11 cellular contexts compared by ENCODE assay signal in genomic region chr11:127017482-127017881, GRCh38. TPM values are rescaled to one million over a fixed set of nuclear protein-coding genes. Genes with fewer than 3 reads are reported as not detected.
A peak's percentile ranks its signal among the peaks of the same experiment; 100 is the strongest.
DNase-seq lines count a peak whose midpoint lies in the region; ATAC-seq and FAIRE-seq lines count a peak whose summit lies in the region.
"Had no signal": no experiment of that assay in that cellular context is flagged by ENCODE, and none has a peak within 500 bp of the region (broad histone marks: within the 10 kb centered on the region; RNA-seq: fewer than 3 reads in every experiment).

No MANE protein-coding gene starts in this region.

- POLR2A ChIA-PET in activated CD8-positive, alpha-beta T cell treated with anti-CD3 and anti-CD28 coated beads, Interleukin-2, amount 10 ng/mL, durations not matched to agents 7 days and 5 days (lab: Charles Lee), result no interaction called here

- DNase-seq in DMS53 (lab: John Stamatoyannopoulos, UW), result peak; percentile 5
- no peak for DNase-seq in DMS53 treated with DMSO at 0.1 percent for 48 hours (lab: John Stamatoyannopoulos, UW; ENCODE audit: unreplicated experiment)
- DNase-seq in RCC 7860 (ENCODE audit: low spot score), result peak; percentile 84
- DNase-seq in fibroblast of peridontal ligament (ENCODE audit: extremely low read depth), result peak; percentile 25
- DNase-seq in renal cortical epithelial cell (ENCODE audit: low read depth), result peak; percentile 89
- no peak for DNase-seq in activated CD8-positive, alpha-beta T cell treated with anti-CD3 and anti-CD28 coated beads, Interleukin-2, amount 10 ng/mL, durations not matched to agents 7 days and 5 days
- no peak for DNase-seq in SKM-1 (lab: John Stamatoyannopoulos, UW; ENCODE audit: unreplicated experiment)
- DNase-seq: activated naive CD8-positive, alpha-beta T cell treated with anti-CD3 and anti-CD28 coated beads, Interleukin-2, amount 10 ng/mL, durations not matched to agents 7 days and 5 days; occipital lobe had no signal

- H3K9me3 Mint-ChIP-seq in activated CD8-positive, alpha-beta T cell treated with anti-CD3 and anti-CD28 coated beads, Interleukin-2, amount 10 ng/mL, durations not matched to agents 7 days and 5 days (ENCODE audit: insufficient read depth), result no peaks in the 10 kb centered on the region
- H3K9me3 Mint-ChIP-seq: activated naive CD8-positive, alpha-beta T cell treated with anti-CD3 and anti-CD28 coated beads, Interleukin-2, amount 10 ng/mL, durations not matched to agents 7 days and 5 days had no signal

- peaks cover 2% of the 10 kb centered on the region for H3K27me3 Mint-ChIP-seq in activated CD8-positive, alpha-beta T cell treated with anti-CD3 and anti-CD28 coated beads, Interleukin-2, amount 10 ng/mL, durations not matched to agents 7 days and 5 days (ENCODE audit: low read depth)
- H3K27me3 Mint-ChIP-seq: activated naive CD8-positive, alpha-beta T cell treated with anti-CD3 and anti-CD28 coated beads, Interleukin-2, amount 10 ng/mL, durations not matched to agents 7 days and 5 days had no signal

- FAIRE-seq in RCC 7860 (lab: Jason Lieb, UNC), result peak; percentile 81

- H3K36me3 Mint-ChIP-seq in activated CD8-positive, alpha-beta T cell treated with anti-CD3 and anti-CD28 coated beads, Interleukin-2, amount 10 ng/mL, durations not matched to agents 7 days and 5 days (ENCODE audit: low read depth), result no peaks in the 10 kb centered on the region
- H3K36me3 Mint-ChIP-seq: activated naive CD8-positive, alpha-beta T cell treated with anti-CD3 and anti-CD28 coated beads, Interleukin-2, amount 10 ng/mL, durations not matched to agents 7 days and 5 days had no signal

- no peak overlapping the region for H3K4me3 Mint-ChIP-seq in activated CD8-positive, alpha-beta T cell treated with anti-CD3 and anti-CD28 coated beads, Interleukin-2, amount 10 ng/mL, durations not matched to agents 7 days and 5 days
- H3K4me3 Mint-ChIP-seq: activated naive CD8-positive, alpha-beta T cell treated with anti-CD3 and anti-CD28 coated beads, Interleukin-2, amount 10 ng/mL, durations not matched to agents 7 days and 5 days had no signal

- no peak for ATAC-seq in activated CD8-positive, alpha-beta T cell treated with anti-CD3 and anti-CD28 coated beads, Interleukin-2, amount 10 ng/mL, durations not matched to agents 7 days and 5 days
- ATAC-seq in esophagus mucosa, result no peak

- no peak overlapping the region for H3K27ac Mint-ChIP-seq in activated CD8-positive, alpha-beta T cell treated with anti-CD3 and anti-CD28 coated beads, Interleukin-2, amount 10 ng/mL, durations not matched to agents 7 days and 5 days
- H3K27ac Mint-ChIP-seq: activated naive CD8-positive, alpha-beta T cell treated with anti-CD3 and anti-CD28 coated beads, Interleukin-2, amount 10 ng/mL, durations not matched to agents 7 days and 5 days had no signal

- CTCF ChIA-PET in activated CD8-positive, alpha-beta T cell treated with anti-CD3 and anti-CD28 coated beads, Interleukin-2, amount 10 ng/mL, durations not matched to agents 7 days and 5 days (lab: Charles Lee), result no interaction called here

- H3K4me1 Mint-ChIP-seq in activated CD8-positive, alpha-beta T cell treated with anti-CD3 and anti-CD28 coated beads, Interleukin-2, amount 10 ng/mL, durations not matched to agents 7 days and 5 days (ENCODE audit: low read depth), result no peaks in the 10 kb centered on the region
- H3K4me1 Mint-ChIP-seq: activated naive CD8-positive, alpha-beta T cell treated with anti-CD3 and anti-CD28 coated beads, Interleukin-2, amount 10 ng/mL, durations not matched to agents 7 days and 5 days had no signal

RNA-seq across cellular contexts. Expression of gene KIRREL3, which starts 16.9 kb away (rescaled TPM):
- total RNA-seq in renal cortical epithelial cell (0.10 and 7.6 TPM in 2 replicates), esophagus mucosa (0.36 TPM)
- not detected for total RNA-seq in activated CD8-positive, alpha-beta T cell treated with anti-CD3 and anti-CD28 coated beads, Interleukin-2, amount 10 ng/mL, durations not matched to agents 7 days and 5 days
- total RNA-seq: activated naive CD8-positive, alpha-beta T cell treated with anti-CD3 and anti-CD28 coated beads, Interleukin-2, amount 10 ng/mL, durations not matched to agents 7 days and 5 days; NCI-H460 had no signal

Comparison
In these comparisons a context has a peak if more than half of its experiments do, and no peak if none do; other contexts are left out.
1. DNase-seq: peak in DMS53 (single experiment), RCC 7860 (single experiment), fibroblast of peridontal ligament (single experiment) and renal cortical epithelial cell (single experiment); none in DMS53 treated with DMSO at 0.1 percent for 48 hours (single experiment), activated CD8-positive, alpha-beta T cell treated with anti-CD3 and anti-CD28 coated beads, Interleukin-2, amount 10 ng/mL, durations not matched to agents 7 days and 5 days (single experiment) and SKM-1 (single experiment).